Comparison of ENCODE assay signal across 10 cellular contexts in genomic region chr16:56912746-56913703, GRCh38. TPM values are rescaled to one million over a fixed set of nuclear protein-coding genes. Genes with fewer than 3 reads are reported as not detected.
DNase-seq lines count a peak whose midpoint lies in the region; ATAC-seq and TF ChIP-seq lines count a peak whose summit lies in the region.
"Had no signal": no experiment of that assay in that cellular context is flagged by ENCODE, and none has a peak within 500 bp of the region (broad histone marks: within the 10 kb centered on the region; RNA-seq: fewer than 3 reads in every experiment).

No MANE protein-coding gene starts in this region.

- H3K9me3 ChIP-seq in hepatocyte (ENCODE audit: low read depth): no peaks in the 10 kb centered on the region
- H3K9me3 ChIP-seq: esophagus muscularis mucosa had no signal

- H3K4me2 ChIP-seq in hepatocyte: peak overlapping the region; percentile 12

- POLR2A ChIA-PET in activated B cell treated with CpG ODN at 0.5 μM for 24 hours (lab: Charles Lee): interaction anchor here (0.5 to 20.0 kb wide), 7 partner anchors 9 to 276 kb away, joined by 3 to 795 read pairs (median 5); partner anchors contain the start of gene HERPUD1

- no peaks in the 10 kb centered on the region for H3K79me2 ChIP-seq in hepatocyte

- DNase-seq in activated B cell treated with CpG ODN at 0.5 μM for 24 hours: no peak
- DNase-seq in hepatocyte (ENCODE audit: low spot score): no peak
- DNase-seq in stimulated activated naive B cell treated with anti-CD40 and anti-IgM and Interleukin-4, amounts not matched to agents 10 μg/mL and 1 μg/mL and 100 μg/mL, for 72 hours: no peak
- DNase-seq in NCI-H345 treated with DMSO at 0.1 percent for 48 hours (lab: John Stamatoyannopoulos, UW; ENCODE audit: unreplicated experiment): no peak
- no peak for DNase-seq in activated T-cell treated with anti-CD3 and anti-CD28 coated beads, Interleukin-2, amount 50 U/mL, for 72 hours
- DNase-seq: PC-3 had no signal

- no peaks in the 10 kb centered on the region for H4K20me1 ChIP-seq in hepatocyte (ENCODE audit: insufficient read depth, poor library complexity, severe bottlenecking)

- intact Hi-C loops in activated B cell treated with CpG ODN at 0.5 μM for 24 hours (cut with micrococcal nuclease): loop anchor here (1.0 to 2.0 kb wide), 2 partner anchors 18 to 24 kb away; no protein-coding TSS in a partner anchor

- no peaks in the 10 kb centered on the region for H3K36me3 Mint-ChIP-seq in activated B cell treated with CpG ODN at 0.5 μM for 24 hours (ENCODE audit: low read depth)
- H3K36me3 Mint-ChIP-seq in stimulated activated naive B cell treated with anti-CD40 and anti-IgM and Interleukin-4, amounts not matched to agents 10 μg/mL and 1 μg/mL and 100 μg/mL, for 72 hours: peaks cover 11 to 40% of the 10 kb centered on the region in 2 donors
- H3K36me3 Mint-ChIP-seq in activated T-cell treated with anti-CD3 and anti-CD28 coated beads, Interleukin-2, amount 50 U/mL, for 72 hours (ENCODE audit: insufficient read depth in 2 of 2): no peaks in the 10 kb centered on the region

- no peak overlapping the region for H3K4me3 ChIP-seq in hepatocyte
- H3K4me3 ChIP-seq: esophagus muscularis mucosa had no signal

- no peaks in the 10 kb centered on the region for H3K27me3 Mint-ChIP-seq in activated B cell treated with CpG ODN at 0.5 μM for 24 hours
- no peaks in the 10 kb centered on the region for H3K27me3 Mint-ChIP-seq in stimulated activated naive B cell treated with anti-CD40 and anti-IgM and Interleukin-4, amounts not matched to agents 10 μg/mL and 1 μg/mL and 100 μg/mL, for 72 hours
- H3K27me3 Mint-ChIP-seq in activated T-cell treated with anti-CD3 and anti-CD28 coated beads, Interleukin-2, amount 50 U/mL, for 72 hours (ENCODE audit: low read depth): peaks cover 7% of the 10 kb centered on the region

- H3K4me1 Mint-ChIP-seq in activated B cell treated with CpG ODN at 0.5 μM for 24 hours: peaks cover 89% of the 10 kb centered on the region
- H3K4me1 Mint-ChIP-seq in stimulated activated naive B cell treated with anti-CD40 and anti-IgM and Interleukin-4, amounts not matched to agents 10 μg/mL and 1 μg/mL and 100 μg/mL, for 72 hours: peaks cover 70 to 92% of the 10 kb centered on the region in 2 donors
- H3K4me1 Mint-ChIP-seq in activated T-cell treated with anti-CD3 and anti-CD28 coated beads, Interleukin-2, amount 50 U/mL, for 72 hours (ENCODE audit: low read depth): peaks cover 59% of the 10 kb centered on the region

- no peak overlapping the region for H2AFZ ChIP-seq in hepatocyte

- no peaks in the 10 kb centered on the region for H3K9me2 ChIP-seq in hepatocyte (replicated peaks; ENCODE audit: insufficient read depth)

- peak overlapping the region; percentile 64 for H3K4me3 Mint-ChIP-seq in activated B cell treated with CpG ODN at 0.5 μM for 24 hours
- peak overlapping the region; percentile 60 to 65 for H3K4me3 Mint-ChIP-seq in stimulated activated naive B cell treated with anti-CD40 and anti-IgM and Interleukin-4, amounts not matched to agents 10 μg/mL and 1 μg/mL and 100 μg/mL, for 72 hours
- no peak overlapping the region for H3K4me3 Mint-ChIP-seq in activated T-cell treated with anti-CD3 and anti-CD28 coated beads, Interleukin-2, amount 50 U/mL, for 72 hours

- no peaks in the 10 kb centered on the region for H3K27me3 ChIP-seq in hepatocyte

- peak; percentile 24 for TF ChIP-seq POLR2A in GM19193 (IDR thresholded peaks at IDR 0.05; ENCODE audit: extremely low read depth, insufficient read depth, insufficient read length)

- 75% methylated on average over 18 of the region's 18 CpGs for WGBS in hepatocyte (ENCODE audit: low lambda C conversion rate, missing lambda C conversion rate)

- peaks cover under 1% of the 10 kb centered on the region for H3K9me3 Mint-ChIP-seq in activated B cell treated with CpG ODN at 0.5 μM for 24 hours
- peaks cover under 1 to 11% of the 10 kb centered on the region in 2 donors for H3K9me3 Mint-ChIP-seq in stimulated activated naive B cell treated with anti-CD40 and anti-IgM and Interleukin-4, amounts not matched to agents 10 μg/mL and 1 μg/mL and 100 μg/mL, for 72 hours
- H3K9me3 Mint-ChIP-seq in activated T-cell treated with anti-CD3 and anti-CD28 coated beads, Interleukin-2, amount 50 U/mL, for 72 hours: no peaks in the 10 kb centered on the region

- peaks cover 15% of the 10 kb centered on the region for H3K4me1 ChIP-seq in hepatocyte (ENCODE audit: insufficient read depth)

- ATAC-seq in activated B cell treated with CpG ODN at 0.5 μM for 24 hours (ENCODE audit: low read depth) (peak; percentile 6), HG03095 (IDR thresholded peaks at IDR 0.05; ENCODE audit: unreplicated experiment) (no peak), GM21447 (IDR thresholded peaks at IDR 0.05; ENCODE audit: unreplicated experiment) (no peak)
- no peak for ATAC-seq in stimulated activated naive B cell treated with anti-CD40 and anti-IgM and Interleukin-4, amounts not matched to agents 10 μg/mL and 1 μg/mL and 100 μg/mL, for 72 hours (replicated peaks)
- ATAC-seq in activated T-cell treated with anti-CD3 and anti-CD28 coated beads, Interleukin-2, amount 50 U/mL, for 72 hours (replicated peaks in 1 of 2): no peak
- ATAC-seq: PC-3 had no signal

- TF ChIP-seq CTCF in activated B cell treated with CpG ODN at 0.5 μM for 24 hours (IDR thresholded peaks at IDR 0.05): no peak
- no peak for TF ChIP-seq CTCF in hepatocyte (IDR thresholded peaks at IDR 0.05; ENCODE audit: poor library complexity)

- CTCF ChIA-PET in activated B cell treated with CpG ODN at 0.5 μM for 24 hours (lab: Charles Lee): interaction anchor here (1.1 to 1.8 kb wide), 3 partner anchors 21 to 46 kb away, joined by 4 to 6 read pairs (median 5); no protein-coding TSS in a partner anchor

- H3K27ac Mint-ChIP-seq in activated B cell treated with CpG ODN at 0.5 μM for 24 hours: peak overlapping the region; percentile 96
- peak overlapping the region; percentile 89 for H3K27ac Mint-ChIP-seq in stimulated activated naive B cell treated with anti-CD40 and anti-IgM and Interleukin-4, amounts not matched to agents 10 μg/mL and 1 μg/mL and 100 μg/mL, for 72 hours
- no peak overlapping the region for H3K27ac Mint-ChIP-seq in activated T-cell treated with anti-CD3 and anti-CD28 coated beads, Interleukin-2, amount 50 U/mL, for 72 hours

- H3K27ac ChIP-seq in hepatocyte: no peak overlapping the region
- H3K27ac ChIP-seq: esophagus muscularis mucosa had no signal

- no peaks in the 10 kb centered on the region for H3K36me3 ChIP-seq in hepatocyte (replicated peaks; ENCODE audit: insufficient read depth, low read depth)
- H3K36me3 ChIP-seq: esophagus muscularis mucosa had no signal

RNA-seq across cellular contexts. Expression of gene HERPUD1, which starts 18.9 kb away (rescaled TPM):
- total RNA-seq in activated B cell treated with CpG ODN at 0.5 μM for 24 hours (766 and 820 TPM in 2 replicates), hepatocyte (201 and 253 TPM in 2 replicates)
- polyA plus RNA-seq in hepatocyte: 185 and 199 TPM in 2 replicates
- total RNA-seq in activated T-cell treated with anti-CD3 and anti-CD28 coated beads, Interleukin-2, amount 50 U/mL, for 72 hours: 100 to 1,000 TPM; 350 to 403 TPM

RNA-seq across cellular contexts. Expression of gene SLC12A3, which starts 48.0 kb away (rescaled TPM):
- 3.8 and 5.0 TPM in 2 replicates for total RNA-seq in activated B cell treated with CpG ODN at 0.5 μM for 24 hours
- not detected in 2 replicates for total RNA-seq in hepatocyte
- not detected in 2 replicates for polyA plus RNA-seq in hepatocyte
- total RNA-seq in activated T-cell treated with anti-CD3 and anti-CD28 coated beads, Interleukin-2, amount 50 U/mL, for 72 hours: not detected
- total RNA-seq: esophagus muscularis mucosa, PC-3 had no signal

RNA-seq across cellular contexts. Expression of gene CETP, which starts 48.7 kb away (rescaled TPM):
- total RNA-seq in activated B cell treated with CpG ODN at 0.5 μM for 24 hours (1.0 and 1.4 TPM in 2 replicates), hepatocyte (not detected in 2 replicates)
- polyA plus RNA-seq in hepatocyte: not detected in 2 replicates
- total RNA-seq in activated T-cell treated with anti-CD3 and anti-CD28 coated beads, Interleukin-2, amount 50 U/mL, for 72 hours: under 1 TPM in 1 of 2 donors, not detected in 1; 0.36 TPM
- total RNA-seq: PC-3 had no signal

Comparison
In these comparisons a context has a peak if more than half of its experiments do, and no peak if none do; other contexts are left out.
1. H3K4me3 Mint-ChIP-seq: peak in activated B cell treated with CpG ODN at 0.5 μM for 24 hours (single experiment) and stimulated activated naive B cell treated with anti-CD40 and anti-IgM and Interleukin-4, amounts not matched to agents 10 μg/mL and 1 μg/mL and 100 μg/mL, for 72 hours (2 of 2); none in activated T-cell treated with anti-CD3 and anti-CD28 coated beads, Interleukin-2, amount 50 U/mL, for 72 hours (0 of 2).